In the genomic region with DNA sequence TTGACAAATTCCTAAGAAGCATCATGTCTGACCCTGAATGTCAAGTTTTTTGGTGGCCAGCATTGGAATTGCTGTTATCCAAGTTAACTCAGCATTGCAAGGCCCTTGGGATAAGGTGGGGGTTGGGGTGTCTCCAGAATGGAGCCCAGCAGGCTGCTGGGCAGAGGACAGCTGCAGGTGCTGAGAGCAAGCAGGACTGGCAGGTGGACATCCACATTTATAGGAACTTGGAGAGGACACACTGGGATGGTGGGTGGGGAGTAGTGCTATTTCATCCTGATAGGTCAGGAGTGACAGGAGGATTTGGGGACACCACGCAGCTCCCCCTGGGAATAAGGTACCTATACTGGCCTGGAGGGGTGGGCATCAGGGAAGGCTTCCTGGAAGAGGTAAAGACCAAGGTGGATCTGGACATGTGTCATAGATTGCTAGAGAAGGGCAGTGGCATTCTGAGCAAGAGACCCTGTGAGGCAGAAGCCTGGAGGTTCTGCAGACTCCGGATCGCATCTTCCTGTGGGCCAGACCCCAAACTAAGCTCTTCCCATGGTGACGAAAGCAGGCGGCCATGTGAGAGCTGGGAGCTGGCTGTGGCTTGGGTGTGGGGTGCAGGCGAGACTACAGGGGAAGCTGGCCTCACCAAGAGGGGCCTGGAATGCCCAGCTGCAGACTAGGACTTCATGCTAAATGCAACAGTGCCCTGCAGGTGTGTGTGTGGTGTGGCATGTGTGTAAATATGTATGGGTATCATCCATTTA, we compare ENCODE assay signal across 11 cellular contexts.
"Had no signal": no experiment of that assay in that cellular context is flagged by ENCODE, and none has a peak within 500 bp of the region (broad histone marks: within the 10 kb centered on the region; RNA-seq: fewer than 3 reads in every experiment).

No MANE protein-coding gene starts in this region.

- ATAC-seq: stimulated activated naive B cell treated with anti-CD40 and anti-IgM and Interleukin-4, amounts not matched to agents 10 μg/mL and 1 μg/mL and 100 μg/mL, for 72 hours had no signal

- H3K27me3 Mint-ChIP-seq: activated CD4-positive, alpha-beta T cell treated with anti-CD3 and anti-CD28 coated beads, Interleukin-2, amount 10 ng/mL, durations not matched to agents 7 days and 5 days; stimulated activated naive B cell treated with anti-CD40 and anti-IgM and Interleukin-4, amounts not matched to agents 10 μg/mL and 1 μg/mL and 100 μg/mL, for 72 hours had no signal

- DNase-seq: activated CD4-positive, alpha-beta T cell treated with anti-CD3 and anti-CD28 coated beads, Interleukin-2, amount 10 ng/mL, durations not matched to agents 7 days and 5 days; activated CD8-positive, alpha-beta memory T cell treated with anti-CD3 and anti-CD28 coated beads, Interleukin-2, amount 50 U/mL, for 48 hours; activated naive CD4-positive, alpha-beta T cell treated with anti-CD3 and anti-CD28 coated beads, Interleukin-2, amount 50 U/mL, for 16 hours; central memory CD4-positive, alpha-beta T cell; foreskin fibroblast; glutamatergic neuron; kidney glomerular epithelial cell; retina; stimulated activated naive B cell treated with anti-CD40 and anti-IgM and Interleukin-4, amounts not matched to agents 10 μg/mL and 1 μg/mL and 100 μg/mL, for 72 hours; SW 1271; tibial artery had no signal

- H3K4me3 Mint-ChIP-seq: activated CD4-positive, alpha-beta T cell treated with anti-CD3 and anti-CD28 coated beads, Interleukin-2, amount 10 ng/mL, durations not matched to agents 7 days and 5 days; stimulated activated naive B cell treated with anti-CD40 and anti-IgM and Interleukin-4, amounts not matched to agents 10 μg/mL and 1 μg/mL and 100 μg/mL, for 72 hours had no signal

- H3K4me1 Mint-ChIP-seq: activated CD4-positive, alpha-beta T cell treated with anti-CD3 and anti-CD28 coated beads, Interleukin-2, amount 10 ng/mL, durations not matched to agents 7 days and 5 days had no signal

- H3K9me3 Mint-ChIP-seq: activated CD4-positive, alpha-beta T cell treated with anti-CD3 and anti-CD28 coated beads, Interleukin-2, amount 10 ng/mL, durations not matched to agents 7 days and 5 days had no signal

- H3K27ac Mint-ChIP-seq: activated CD4-positive, alpha-beta T cell treated with anti-CD3 and anti-CD28 coated beads, Interleukin-2, amount 10 ng/mL, durations not matched to agents 7 days and 5 days had no signal
